In genomic region chr2:70808983-70809958, GRCh38 we compare ENCODE assay signal across 24 cellular contexts. TPM values are rescaled to one million over a fixed set of nuclear protein-coding genes. Genes with fewer than 3 reads are reported as not detected.
"Had no signal": no experiment of that assay in that cellular context is flagged by ENCODE, and none has a peak within 500 bp of the region (broad histone marks: within the 10 kb centered on the region; RNA-seq: fewer than 3 reads in every experiment).

No MANE protein-coding gene starts in this region.

- ATAC-seq: activated T-cell treated with anti-CD3 and anti-CD28 coated beads, Interleukin-2, amount 50 U/mL, for 72 hours; gastroesophageal sphincter; left colon; sciatic nerve; stimulated activated naive B cell treated with anti-CD40 and anti-IgM and Interleukin-4, amounts not matched to agents 10 μg/mL and 1 μg/mL and 100 μg/mL, for 72 hours; WTC11 had no signal

- H3K27me3 ChIP-seq: brain microvascular endothelial cell had no signal

- H3K4me3 ChIP-seq: esophagus squamous epithelium, gastroesophageal sphincter, heart right ventricle had no signal

- DNase-seq: activated CD4-positive, alpha-beta T cell treated with anti-CD3 and anti-CD28 coated beads, Interleukin-2, amount 50 U/mL, for 48 hours; activated effector memory CD4-positive, alpha-beta T cell treated with anti-CD3 and anti-CD28 coated beads, Interleukin-2, amount 50 U/mL, for 16 hours; activated naive CD4-positive, alpha-beta T cell treated with anti-CD3 and anti-CD28 coated beads, Interleukin-2, amount 50 U/mL, for 16 hours; activated T-cell treated with anti-CD3 and anti-CD28 coated beads, Interleukin-2, amount 50 U/mL, for 72 hours; aorta; brain microvascular endothelial cell; central memory CD4-positive, alpha-beta T cell; esophagus squamous epithelium; heart right ventricle; left colon; nephron progenitor cell; small intestine; stimulated activated CD4-positive, alpha-beta T cell treated with anti-CD3 and anti-CD28 coated beads, Interleukin-2, amount 100 ng/mL, for 24 hours; stimulated activated naive B cell treated with anti-CD40 and anti-IgM and Interleukin-4, amounts not matched to agents 10 μg/mL and 1 μg/mL and 100 μg/mL, for 72 hours; T-helper 1 cell had no signal

- H3K4me1 ChIP-seq: esophagus squamous epithelium, gastroesophageal sphincter, heart right ventricle had no signal

- H3K36me3 ChIP-seq: brain microvascular endothelial cell, esophagus squamous epithelium, gastroesophageal sphincter, heart right ventricle had no signal

- H3K9me3 ChIP-seq: esophagus squamous epithelium, gastroesophageal sphincter had no signal

- FAIRE-seq: keratinocyte, small intestine, TTC549 had no signal

- H3K27ac ChIP-seq: brain microvascular endothelial cell, esophagus squamous epithelium, gastroesophageal sphincter, heart right ventricle had no signal

RNA-seq across cellular contexts. Expression of gene CLEC4F, which starts 11.1 kb away (rescaled TPM):
- total RNA-seq: activated T-cell treated with anti-CD3 and anti-CD28 coated beads, Interleukin-2, amount 50 U/mL, for 72 hours; temporal lobe; WTC11 had no signal
- polyA plus RNA-seq: aorta, keratinocyte had no signal

RNA-seq across cellular contexts. Expression of gene FIGLA, which starts 18.8 kb away (rescaled TPM):
- total RNA-seq: aorta, esophagus squamous epithelium, gastroesophageal sphincter, left colon, lower leg skin, omental fat pad, temporal lobe, ureter, WTC11 had no signal
- polyA plus RNA-seq: aorta, keratinocyte, small intestine had no signal

RNA-seq across cellular contexts. Expression of gene CD207, which starts 26.3 kb away (rescaled TPM):
- total RNA-seq: activated T-cell treated with anti-CD3 and anti-CD28 coated beads, Interleukin-2, amount 50 U/mL, for 72 hours; temporal lobe; WTC11 had no signal
- polyA plus RNA-seq: aorta, keratinocyte had no signal
